Comparison of ENCODE assay signal across 10 cellular contexts in genomic region chr1:153616885-153617428, GRCh38. TPM values are rescaled to one million over a fixed set of nuclear protein-coding genes. Genes with fewer than 3 reads are reported as not detected.
DNase-seq lines count a peak whose midpoint lies in the region; ATAC-seq, FAIRE-seq and TF ChIP-seq lines count a peak whose summit lies in the region.
"Had no signal": no experiment of that assay in that cellular context is flagged by ENCODE, and none has a peak within 500 bp of the region (broad histone marks: within the 10 kb centered on the region; RNA-seq: fewer than 3 reads in every experiment).

No MANE protein-coding gene starts in this region.

- no peak for FAIRE-seq in small intestine (lab: Jason Lieb, UNC)

- DNase-seq in RWPE2 (ENCODE audit: low spot score) (no peak), left ventricle myocardium inferior (no peak), small intestine (peak; percentile 49)
- DNase-seq in activated T-cell treated with anti-CD3 and anti-CD28 coated beads, Interleukin-2, amount 50 U/mL, for 4 hours, result no peak
- DNase-seq: kidney glomerular epithelial cell, NCI-H187 treated with DMSO at 0.1 percent for 48 hours had no signal

- H3K4me3 ChIP-seq in HEK293 (ENCODE audit: low read depth, low read length) (no peak overlapping the region), RWPE2 (ENCODE audit: severe bottlenecking) (no peak overlapping the region), left ventricle myocardium inferior (no peak overlapping the region), small intestine (ENCODE audit: low read depth in 1 of 2, low read length in 2 of 2) (no peak overlapping the region)

- CTCF ChIA-PET in HEK293 (lab: Yijun Ruan, JAX), result interaction anchor here (0.6 kb wide), 1 partner anchor 65 kb away, joined by 4 read pairs; no protein-coding TSS in a partner anchor

- H3K9me3 Mint-ChIP-seq in activated T-cell treated with anti-CD3 and anti-CD28 coated beads, Interleukin-2, amount 50 U/mL, for 4 hours, result no peaks in the 10 kb centered on the region

- H3K4me3 Mint-ChIP-seq in activated T-cell treated with anti-CD3 and anti-CD28 coated beads, Interleukin-2, amount 50 U/mL, for 4 hours, result no peak overlapping the region

- H3K4me1 ChIP-seq in HEK293 (ENCODE audit: control insufficient read depth, insufficient read depth, low read length) (no peaks in the 10 kb centered on the region), RWPE2 (ENCODE audit: insufficient read depth, poor library complexity, severe bottlenecking) (peaks cover 23% of the 10 kb centered on the region), left ventricle myocardium inferior (peaks cover 29% of the 10 kb centered on the region), small intestine (ENCODE audit: control insufficient read depth in 2 of 2, insufficient read depth in 1 of 2, low read depth in 1 of 2, low read length in 1 of 2) (peaks cover 4 to 10% of the 10 kb centered on the region in 2 donors)

- WGBS in small intestine, 3 donors, result 49 to 59% (median 56%) methylated on average over 5 of the region's 5 CpGs

- no peak for TF ChIP-seq CTCF in HEK293 (tag by site-specific recombination; IDR thresholded peaks at IDR 0.05)
- TF ChIP-seq CTCF in RWPE2 (IDR thresholded peaks at IDR 0.05; ENCODE audit: poor library complexity, severe bottlenecking), result no peak
- no peak for TF ChIP-seq CTCF in left ventricle myocardium inferior (IDR thresholded peaks at IDR 0.05; ENCODE audit: borderline replicate concordance)

- intact Hi-C loops in left ventricle myocardium inferior (cut with micrococcal nuclease), result no loop called here

- H3K36me3 ChIP-seq in HEK293 (ENCODE audit: control insufficient read depth in 2 of 2, insufficient read depth in 1 of 2, low read length in 2 of 2), result peaks cover 0 to 21% of the 10 kb centered on the region in 2 experiments; a peak in 2 of 3 replicates
- H3K36me3 ChIP-seq in RWPE2 (ENCODE audit: low read depth), result peaks cover 33% of the 10 kb centered on the region
- peaks cover 37% of the 10 kb centered on the region for H3K36me3 ChIP-seq in left ventricle myocardium inferior
- no peaks in the 10 kb centered on the region for H3K36me3 ChIP-seq in small intestine (ENCODE audit: control insufficient read depth in 2 of 2, insufficient read depth in 2 of 2, low read length in 2 of 2)

- H3K36me3 Mint-ChIP-seq in activated T-cell treated with anti-CD3 and anti-CD28 coated beads, Interleukin-2, amount 50 U/mL, for 4 hours (ENCODE audit: insufficient read depth), result no peaks in the 10 kb centered on the region

- H3K27ac ChIP-seq in HEK293 (ENCODE audit: extremely low read depth, low read depth, low read length), result no peak overlapping the region
- peak overlapping the region; percentile 98 for H3K27ac ChIP-seq in RWPE2 (ENCODE audit: poor library complexity, severe bottlenecking)
- H3K27ac ChIP-seq in left ventricle myocardium inferior (replicated peaks), result peak overlapping the region; percentile 68
- H3K27ac ChIP-seq in small intestine (ENCODE audit: low read depth in 1 of 2, low read length in 1 of 2), result peak overlapping the region; percentile 90 to 91

- H3K9me3 ChIP-seq in HEK293 (ENCODE audit: control insufficient read depth, insufficient read depth, low read depth, low read length) (no peaks in the 10 kb centered on the region), RWPE2 (ENCODE audit: severe bottlenecking) (no peaks in the 10 kb centered on the region), left ventricle myocardium inferior (replicated peaks) (no peaks in the 10 kb centered on the region), small intestine (ENCODE audit: control insufficient read depth, low read depth) (no peaks in the 10 kb centered on the region)

- ATAC-seq in RWPE2 (ENCODE audit: low read depth) (0 out of 3 replicates have a peak, but pooled peaks have one; percentile 6), HG03565 (IDR thresholded peaks at IDR 0.05; ENCODE audit: unreplicated experiment) (no peak), GM19324 (IDR thresholded peaks at IDR 0.05; ENCODE audit: low FRiP score, unreplicated experiment) (no peak)
- ATAC-seq in activated T-cell treated with anti-CD3 and anti-CD28 coated beads, Interleukin-2, amount 50 U/mL, for 4 hours, result no peak

- H3K27me3 ChIP-seq in RWPE2 (ENCODE audit: insufficient read depth, poor library complexity, severe bottlenecking) (no peaks in the 10 kb centered on the region), left ventricle myocardium inferior (ENCODE audit: low read depth) (no peaks in the 10 kb centered on the region), small intestine (ENCODE audit: control insufficient read depth in 2 of 2, insufficient read depth in 2 of 2, low read length in 2 of 2) (no peaks in the 10 kb centered on the region)

- peaks cover 3% of the 10 kb centered on the region for H3K4me1 Mint-ChIP-seq in activated T-cell treated with anti-CD3 and anti-CD28 coated beads, Interleukin-2, amount 50 U/mL, for 4 hours (ENCODE audit: low read depth)

- POLR2A ChIA-PET in HEK293 (lab: Yijun Ruan, JAX), result interaction anchor here (3.0 kb wide), 1 partner anchor 10 kb away, joined by 21 read pairs; the partner anchor contains the start of gene S100A13

- no peaks in the 10 kb centered on the region for H3K27me3 Mint-ChIP-seq in activated T-cell treated with anti-CD3 and anti-CD28 coated beads, Interleukin-2, amount 50 U/mL, for 4 hours (ENCODE audit: low read depth)

TF ChIP-seq in HEK293, 187 proteins besides CTCF, POLR2A, EP300 and RAD21:
- TF ChIP-seq ZBTB17 (tag by site-specific recombination; IDR thresholded peaks at IDR 0.05) (peak; percentile 55), BCL6B (tag by site-specific recombination; IDR thresholded peaks at IDR 0.05) (no peak)

RNA-seq across cellular contexts. Expression of gene S100A14, which starts 0.8 kb away (rescaled TPM):
- total RNA-seq in left ventricle myocardium inferior, result 6.5 TPM
- 100 to 1,000 TPM; 356 to 952 (median 764) TPM for polyA plus RNA-seq in small intestine
- total RNA-seq in activated T-cell treated with anti-CD3 and anti-CD28 coated beads, Interleukin-2, amount 50 U/mL, for 4 hours, result under 1 TPM in 2 of 3 donors, not detected in 1; 0.32 to 0.43 TPM
- total RNA-seq: posterior vena cava had no signal

RNA-seq across cellular contexts. Expression of gene S100A16, which starts 4.0 kb away (rescaled TPM):
- 38.8 TPM for total RNA-seq in left ventricle myocardium inferior
- 100 to 1,000 TPM; 275 to 389 (median 355) TPM for polyA plus RNA-seq in small intestine
- total RNA-seq in activated T-cell treated with anti-CD3 and anti-CD28 coated beads, Interleukin-2, amount 50 U/mL, for 4 hours, result under 1 TPM in 2 of 3 donors, not detected in 1; 0.24 to 0.29 TPM

RNA-seq across cellular contexts. Expression of gene S100A13, which starts 10.3 kb away (rescaled TPM):
- 131 TPM for total RNA-seq in left ventricle myocardium inferior
- polyA plus RNA-seq in small intestine, result 100 to 1,000 TPM in 2 of 3 donors, 10 to 100 TPM in 1; 50.1 to 132 (median 106) TPM
- 1 to 10 TPM; 2.0 to 4.9 (median 3.3) TPM for total RNA-seq in activated T-cell treated with anti-CD3 and anti-CD28 coated beads, Interleukin-2, amount 50 U/mL, for 4 hours

RNA-seq across cellular contexts. Expression of gene S100A1, which starts 11.3 kb away (rescaled TPM):
- total RNA-seq in left ventricle myocardium inferior, result 2,012 TPM
- 10 to 100 TPM in 1 of 3 donors, 1 to 10 TPM in 2; 2.9 to 13.5 (median 4.0) TPM for polyA plus RNA-seq in small intestine
- not detected for total RNA-seq in activated T-cell treated with anti-CD3 and anti-CD28 coated beads, Interleukin-2, amount 50 U/mL, for 4 hours

RNA-seq across cellular contexts. Expression of gene CHTOP, which starts 16.9 kb away (rescaled TPM):
- 75.5 TPM for total RNA-seq in left ventricle myocardium inferior
- polyA plus RNA-seq in small intestine, result 10 to 100 TPM; 40.3 to 54.4 (median 44.5) TPM
- total RNA-seq in activated T-cell treated with anti-CD3 and anti-CD28 coated beads, Interleukin-2, amount 50 U/mL, for 4 hours, result 100 to 1,000 TPM; 111 to 117 (median 114) TPM

Comparison
In these comparisons a context has a peak if more than half of its experiments do, and no peak if none do; other contexts are left out.
1. RNA of gene S100A16, which starts 4.0 kb away (total RNA-seq): 38.8 TPM in left ventricle myocardium inferior (single experiment); 0.24 to 0.29 TPM in activated T-cell treated with anti-CD3 and anti-CD28 coated beads, Interleukin-2, amount 50 U/mL, for 4 hours; every median in the first group is over 10 times any median in the second.
2. RNA of gene S100A13, which starts 10.3 kb away (total RNA-seq): 131 TPM in left ventricle myocardium inferior (single experiment); 2.0 to 4.9 TPM in activated T-cell treated with anti-CD3 and anti-CD28 coated beads, Interleukin-2, amount 50 U/mL, for 4 hours; every median in the first group is over 10 times any median in the second.